ENCODE assay signal across 1 cellular context in genomic region chr19:47110521-47111080, GRCh38.
A peak's percentile ranks its signal among the peaks of the same experiment; 100 is the strongest.
TF ChIP-seq lines count a peak whose summit lies in the region.

No MANE protein-coding gene starts in this region.

TF ChIP-seq in HepG2, 621 proteins besides CTCF, POLR2A, EP300 and RAD21 (continued from another document):
- no peak for TF ChIP-seq ZNF576 (CRISPR knock-in tag; IDR thresholded peaks at IDR 0.05)
- TF ChIP-seq, protein P1, sequence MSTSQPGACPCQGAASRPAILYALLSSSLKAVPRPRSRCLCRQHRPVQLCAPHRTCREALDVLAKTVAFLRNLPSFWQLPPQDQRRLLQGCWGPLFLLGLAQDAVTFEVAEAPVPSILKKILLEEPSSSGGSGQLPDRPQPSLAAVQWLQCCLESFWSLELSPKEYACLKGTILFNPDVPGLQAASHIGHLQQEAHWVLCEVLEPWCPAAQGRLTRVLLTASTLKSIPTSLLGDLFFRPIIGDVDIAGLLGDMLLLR (CRISPR knock-in tag; IDR thresholded peaks at IDR 0.05), result no peak
- no peak for TF ChIP-seq ZNF12 (CRISPR knock-in tag; IDR thresholded peaks at IDR 0.05)
- TF ChIP-seq THAP11 (CRISPR knock-in tag; IDR thresholded peaks at IDR 0.05), result 0 out of 2 replicates have a peak, but pooled peaks have one; percentile 9
- TF ChIP-seq JUND (CRISPR knock-in tag; IDR thresholded peaks at IDR 0.05), result no peak
- TF ChIP-seq MIER3 (CRISPR knock-in tag; IDR thresholded peaks at IDR 0.05; ENCODE audit: borderline replicate concordance), result 0 out of 2 replicates have a peak, but pooled peaks have one; percentile 14
